Comparison of ENCODE assay signal across 9 cellular contexts in genomic region chr7:22506316-22507020, GRCh38. TPM values are rescaled to one million over a fixed set of nuclear protein-coding genes. Genes with fewer than 3 reads are reported as not detected.
DNase-seq lines count a peak whose midpoint lies in the region; ATAC-seq and TF ChIP-seq lines count a peak whose summit lies in the region.
"Not testable (repeated sequence)": the region's sequence is repeated elsewhere in the genome, so short reads cannot be mapped to it uniquely, and the experiment has no call there.
"Had no signal": no experiment of that assay in that cellular context is flagged by ENCODE, and none has a peak within 500 bp of the region (broad histone marks: within the 10 kb centered on the region; RNA-seq: fewer than 3 reads in every experiment).

No MANE protein-coding gene starts in this region.

- peaks cover 6 to 27% of the 10 kb centered on the region in 2 donors for H3K27me3 Mint-ChIP-seq in natural killer cell treated with Interleukin-12 subunit alpha and Interleukin-12 subunit beta and Interleukin-15 and Interleukin-18, amount 100 ng/mL, for 72 hours
- peaks cover 16% of the 10 kb centered on the region for H3K27me3 Mint-ChIP-seq in stimulated activated naive CD8-positive, alpha-beta T cell treated with anti-CD3 and anti-CD28 coated beads, Interleukin-15, amount 100 ng/mL, for 72 hours

- TF ChIP-seq CTCF in RWPE2 (IDR thresholded peaks at IDR 0.05; ENCODE audit: poor library complexity, severe bottlenecking); foreskin keratinocyte (conservative IDR thresholded peaks at IDR 0.05): not testable (repeated sequence)

- not testable (repeated sequence) for H3K9me3 Mint-ChIP-seq in natural killer cell treated with Interleukin-12 subunit alpha and Interleukin-12 subunit beta and Interleukin-15 and Interleukin-18, amount 100 ng/mL, for 72 hours; stimulated activated naive CD8-positive, alpha-beta T cell treated with anti-CD3 and anti-CD28 coated beads, Interleukin-15, amount 100 ng/mL, for 72 hours

- not testable (repeated sequence) for H3K4me3 Mint-ChIP-seq in natural killer cell treated with Interleukin-12 subunit alpha and Interleukin-12 subunit beta and Interleukin-15 and Interleukin-18, amount 100 ng/mL, for 72 hours; stimulated activated naive CD8-positive, alpha-beta T cell treated with anti-CD3 and anti-CD28 coated beads, Interleukin-15, amount 100 ng/mL, for 72 hours

- H3K9me3 ChIP-seq in RWPE2 (ENCODE audit: severe bottlenecking), result not testable (repeated sequence)

- not testable (repeated sequence) for H3K27ac Mint-ChIP-seq in natural killer cell treated with Interleukin-12 subunit alpha and Interleukin-12 subunit beta and Interleukin-15 and Interleukin-18, amount 100 ng/mL, for 72 hours; stimulated activated naive CD8-positive, alpha-beta T cell treated with anti-CD3 and anti-CD28 coated beads, Interleukin-15, amount 100 ng/mL, for 72 hours

- H3K36me3 ChIP-seq in RWPE2 (ENCODE audit: low read depth), result not testable (repeated sequence)

- H3K4me1 Mint-ChIP-seq in natural killer cell treated with Interleukin-12 subunit alpha and Interleukin-12 subunit beta and Interleukin-15 and Interleukin-18, amount 100 ng/mL, for 72 hours (ENCODE audit: low read depth in 2 of 2); stimulated activated naive CD8-positive, alpha-beta T cell treated with anti-CD3 and anti-CD28 coated beads, Interleukin-15, amount 100 ng/mL, for 72 hours: not testable (repeated sequence)

- peak; percentile 15 for DNase-seq in ELR (ENCODE audit: low read depth)
- DNase-seq in NCI-H1694 treated with DMSO at 0.1 percent for 48 hours (lab: John Stamatoyannopoulos, UW), result peak; percentile 26
- DNase-seq in NCI-H524 (lab: John Stamatoyannopoulos, UW), result peak; percentile 17 to 58
- not testable (repeated sequence) for DNase-seq in RWPE2 (ENCODE audit: low spot score); foreskin keratinocyte; natural killer cell treated with Interleukin-12 subunit alpha and Interleukin-12 subunit beta and Interleukin-15 and Interleukin-18, amount 100 ng/mL, for 72 hours (ENCODE audit: low spot score); stimulated activated naive CD8-positive, alpha-beta T cell treated with anti-CD3 and anti-CD28 coated beads, Interleukin-15, amount 100 ng/mL, for 72 hours

- H3K36me3 Mint-ChIP-seq in natural killer cell treated with Interleukin-12 subunit alpha and Interleukin-12 subunit beta and Interleukin-15 and Interleukin-18, amount 100 ng/mL, for 72 hours, result not testable (repeated sequence)

- H3K4me3 ChIP-seq in RWPE2 (ENCODE audit: severe bottlenecking), result not testable (repeated sequence)

- H3K27me3 ChIP-seq in RWPE2 (ENCODE audit: insufficient read depth, poor library complexity, severe bottlenecking); foreskin keratinocyte: not testable (repeated sequence)

- not testable (repeated sequence) for H3K4me1 ChIP-seq in RWPE2 (ENCODE audit: insufficient read depth, poor library complexity, severe bottlenecking); foreskin keratinocyte

- ATAC-seq in RWPE2 (ENCODE audit: low read depth) (peak; percentile 75), foreskin keratinocyte (peak; percentile 72)
- ATAC-seq in natural killer cell treated with Interleukin-12 subunit alpha and Interleukin-12 subunit beta and Interleukin-15 and Interleukin-18, amount 100 ng/mL, for 72 hours, result peak; percentile 22 to 50
- ATAC-seq in stimulated activated naive CD8-positive, alpha-beta T cell treated with anti-CD3 and anti-CD28 coated beads, Interleukin-15, amount 100 ng/mL, for 72 hours, result peak; percentile 52

- H3K27ac ChIP-seq in RWPE2 (ENCODE audit: poor library complexity, severe bottlenecking); foreskin keratinocyte: not testable (repeated sequence)

RNA-seq across cellular contexts. Expression of gene STEAP1B, which starts 6.5 kb away (rescaled TPM):
- total RNA-seq in foreskin keratinocyte, result 3.1 and 15.4 TPM in 2 replicates
- polyA plus RNA-seq in foreskin keratinocyte, result 2.1 and 12.3 TPM in 2 replicates
- 1 to 10 TPM; 1.2 to 4.1 TPM for total RNA-seq in natural killer cell treated with Interleukin-12 subunit alpha and Interleukin-12 subunit beta and Interleukin-15 and Interleukin-18, amount 100 ng/mL, for 72 hours
- total RNA-seq: A172; CD4-positive, alpha-beta memory T cell had no signal
- polyA plus RNA-seq: CD4-positive, alpha-beta memory T cell had no signal
